ENCODE assay signal across 8 cellular contexts in genomic region chr20:53739799-53740785, GRCh38.
DNase-seq lines count a peak whose midpoint lies in the region; ATAC-seq, FAIRE-seq and TF ChIP-seq lines count a peak whose summit lies in the region.

No MANE protein-coding gene starts in this region.

- TF ChIP-seq POLR2A in vagina (IDR thresholded peaks at IDR 0.05), result no peak

- H3K9me3 ChIP-seq in left lung (no peaks in the 10 kb centered on the region), vagina (no peaks in the 10 kb centered on the region)

- H3K4me3 ChIP-seq in AG04449 (ENCODE audit: low read depth, low read length) (peak overlapping the region; percentile 36), left lung (no peak overlapping the region), vagina (no peak overlapping the region)

- POLR2A ChIA-PET in AG04449 (lab: Yijun Ruan, JAX) (interaction anchor here (0.6 to 2.0 kb wide), 3 partner anchors 152 to 166 kb away, joined by 3 to 5 read pairs (median 4); no protein-coding TSS in a partner anchor), WTC11 (lab: Charles Lee) (interaction anchor here (1.0 to 2.1 kb wide), 2 partner anchors 14 to 116 kb away, joined by 3 to 12 read pairs; no protein-coding TSS in a partner anchor)

- no peak for TF ChIP-seq CTCF in AG04449 (IDR thresholded peaks at IDR 0.05; ENCODE audit: insufficient read depth, low read length, missing control alignments)
- TF ChIP-seq CTCF in WTC11 (IDR thresholded peaks at IDR 0.05), result no peak
- TF ChIP-seq CTCF in left lung (IDR thresholded peaks at IDR 0.05), result no peak
- no peak for TF ChIP-seq CTCF in vagina (IDR thresholded peaks at IDR 0.05)

- FAIRE-seq in HTR-8/SVneo (lab: Jason Lieb, UNC), result peak; percentile 68

- peak overlapping the region; percentile 26 for H3K4me3 Mint-ChIP-seq in WTC11

- DNase-seq in AG04449 (ENCODE audit: low read depth, low spot score) (no peak), HTR-8/SVneo (ENCODE audit: insufficient read length, low spot score) (no peak), WTC11 (ENCODE audit: low spot score) (no peak), left lung (no peak), vagina (ENCODE audit: extremely low spot score in 2 of 2) (no peak), hepatic stellate cell (ENCODE audit: low spot score) (no peak)

- CTCF ChIA-PET in AG04449 (lab: Yijun Ruan, JAX), result interaction anchor here (1.3 to 4.4 kb wide), 4 partner anchors 9 to 200 kb away, joined by 3 to 23 read pairs (median 8); no protein-coding TSS in a partner anchor
- CTCF ChIA-PET in WTC11 (lab: Charles Lee), result interaction anchor here (0.6 to 2.4 kb wide), 4 partner anchors 10 to 200 kb away, joined by 4 to 9 read pairs (median 6); partner anchors contain the start of gene ZNF217

- H3K4me1 ChIP-seq in left lung (peaks cover 26 to 64% of the 10 kb centered on the region in 2 donors), vagina (peaks cover 38% of the 10 kb centered on the region)

- peak; percentile 62 for ATAC-seq in GM19025 (IDR thresholded peaks at IDR 0.05; ENCODE audit: low read depth, unreplicated experiment)
- ATAC-seq in WTC11, result no peak
- ATAC-seq in left lung, result no peak
- ATAC-seq in HG03439 (IDR thresholded peaks at IDR 0.05; ENCODE audit: unreplicated experiment), result no peak

- peak overlapping the region; percentile 22 to 68 for H3K27ac ChIP-seq in left lung
- peak overlapping the region; percentile 84 for H3K27ac ChIP-seq in vagina

- no peaks in the 10 kb centered on the region for H3K9me3 Mint-ChIP-seq in WTC11

- intact Hi-C loops in left lung (cut with DNase I), result no loop called here
- intact Hi-C loops in vagina (cut with DNase I), result no loop called here

- H3K27me3 ChIP-seq in left lung (peaks cover 0 to 41% of the 10 kb centered on the region in 2 donors), vagina (no peaks in the 10 kb centered on the region)

- H3K36me3 ChIP-seq in left lung, result no peaks in the 10 kb centered on the region
- no peaks in the 10 kb centered on the region for H3K36me3 ChIP-seq in vagina

- H3K4me1 Mint-ChIP-seq in WTC11, result peaks cover 81% of the 10 kb centered on the region

- H3K27ac Mint-ChIP-seq in WTC11, result peak overlapping the region; percentile 99

- no peaks in the 10 kb centered on the region for H3K36me3 Mint-ChIP-seq in WTC11

- H3K27me3 Mint-ChIP-seq in WTC11 (ENCODE audit: low read depth), result no peaks in the 10 kb centered on the region

TF ChIP-seq in WTC11, 78 proteins besides CTCF, POLR2A, EP300 and RAD21 (continues in another document):
- no peak for TF ChIP-seq ZNF232 (CRISPR knock-in tag; IDR thresholded peaks at IDR 0.05)
- no peak for TF ChIP-seq ARID4B (CRISPR knock-in tag; IDR thresholded peaks at IDR 0.05; ENCODE audit: borderline replicate concordance)
- TF ChIP-seq TEAD4 (CRISPR knock-in tag; IDR thresholded peaks at IDR 0.05), result no peak
- no peak for TF ChIP-seq OVOL2 (CRISPR knock-in tag; IDR thresholded peaks at IDR 0.05; ENCODE audit: borderline replicate concordance)
- no peak for TF ChIP-seq NFATC4 (CRISPR knock-in tag; IDR thresholded peaks at IDR 0.05)
- no peak for TF ChIP-seq SP1 (CRISPR knock-in tag; conservative IDR thresholded peaks at IDR 0.05)
- no peak for TF ChIP-seq ZNF425 (CRISPR knock-in tag; conservative IDR thresholded peaks at IDR 0.05)
- 0 out of 2 replicates have a peak, but pooled peaks have one; percentile 37 for TF ChIP-seq FOXK1 (CRISPR knock-in tag; IDR thresholded peaks at IDR 0.05)
- no peak for TF ChIP-seq JAZF1 (CRISPR knock-in tag; IDR thresholded peaks at IDR 0.05)
- peak; percentile 1; the same call in 1 of the 2 replicates for TF ChIP-seq GABPB1 (CRISPR knock-in tag; IDR thresholded peaks at IDR 0.05)
- no peak for TF ChIP-seq SMAD3 (CRISPR knock-in tag; IDR thresholded peaks at IDR 0.05; ENCODE audit: borderline replicate concordance)
- no peak for TF ChIP-seq MYBL2 (CRISPR knock-in tag; IDR thresholded peaks at IDR 0.05)
- TF ChIP-seq NR2C2 (CRISPR knock-in tag; IDR thresholded peaks at IDR 0.05), result no peak
- TF ChIP-seq EMX1 (CRISPR knock-in tag; IDR thresholded peaks at IDR 0.05), result no peak
- no peak for TF ChIP-seq ATF2 (CRISPR knock-in tag; IDR thresholded peaks at IDR 0.05; ENCODE audit: borderline replicate concordance, low read depth)
- TF ChIP-seq FOXP4 (CRISPR knock-in tag; IDR thresholded peaks at IDR 0.05), result peak; percentile 80; the same call in 1 of the 2 replicates
